In genomic region chr19:15107056-15108010, GRCh38 we compare ENCODE assay signal across 8 cellular contexts. TPM values are rescaled to one million over a fixed set of nuclear protein-coding genes. Genes with fewer than 3 reads are reported as not detected.
DNase-seq lines count a peak whose midpoint lies in the region; ATAC-seq and TF ChIP-seq lines count a peak whose summit lies in the region.

A gene with protein sequence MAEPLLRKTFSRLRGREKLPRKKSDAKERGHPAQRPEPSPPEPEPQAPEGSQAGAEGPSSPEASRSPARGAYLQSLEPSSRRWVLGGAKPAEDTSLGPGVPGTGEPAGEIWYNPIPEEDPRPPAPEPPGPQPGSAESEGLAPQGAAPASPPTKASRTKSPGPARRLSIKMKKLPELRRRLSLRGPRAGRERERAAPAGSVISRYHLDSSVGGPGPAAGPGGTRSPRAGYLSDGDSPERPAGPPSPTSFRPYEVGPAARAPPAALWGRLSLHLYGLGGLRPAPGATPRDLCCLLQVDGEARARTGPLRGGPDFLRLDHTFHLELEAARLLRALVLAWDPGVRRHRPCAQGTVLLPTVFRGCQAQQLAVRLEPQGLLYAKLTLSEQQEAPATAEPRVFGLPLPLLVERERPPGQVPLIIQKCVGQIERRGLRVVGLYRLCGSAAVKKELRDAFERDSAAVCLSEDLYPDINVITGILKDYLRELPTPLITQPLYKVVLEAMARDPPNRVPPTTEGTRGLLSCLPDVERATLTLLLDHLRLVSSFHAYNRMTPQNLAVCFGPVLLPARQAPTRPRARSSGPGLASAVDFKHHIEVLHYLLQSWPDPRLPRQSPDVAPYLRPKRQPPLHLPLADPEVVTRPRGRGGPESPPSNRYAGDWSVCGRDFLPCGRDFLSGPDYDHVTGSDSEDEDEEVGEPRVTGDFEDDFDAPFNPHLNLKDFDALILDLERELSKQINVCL (plus strand): TSS chr19:15107401. CDS start chr19:15107434, 33 bp downstream.

- ATAC-seq in right cardiac atrium = peak; percentile 74 to 76

- no peaks in the 10 kb centered on the region for H3K4me1 ChIP-seq in right cardiac atrium (ENCODE audit: control insufficient read depth, insufficient read depth, low read length)

- H3K9me3 ChIP-seq in right cardiac atrium (ENCODE audit: control insufficient read depth, low read length) = no peaks in the 10 kb centered on the region

- H3K27ac ChIP-seq in adipose tissue (ENCODE audit: low read depth, low read length) (peak within 1 kb of the TSS; percentile 53), right cardiac atrium (ENCODE audit: low read length) (peak within 1 kb of the TSS; percentile 88)

- no peak for TF ChIP-seq POLR2A in erythroblast (IDR thresholded peaks at IDR 0.05; ENCODE audit: low read length)

- DNase-seq in activated CD4-positive, alpha-beta T cell treated with anti-CD3 and anti-CD28 coated beads for 48 hours = peak; percentile 61
- no peak for DNase-seq in activated CD4-positive, alpha-beta T cell treated with anti-CD3 and anti-CD28 coated beads, Interleukin-2, amount 50 U/mL, for 1 hour
- peak; percentile 64 to 87 (median 83) for DNase-seq in right cardiac atrium
- DNase-seq in retina = peak; percentile 59
- no peak for DNase-seq in NCI-H1436 (lab: John Stamatoyannopoulos, UW)
- DNase-seq in NCI-H2171 treated with DMSO at 0.1 percent for 48 hours (lab: John Stamatoyannopoulos, UW) = no peak
- DNase-seq in erythroblast (lab: John Stamatoyannopoulos, UW) = no peak

- intact Hi-C loops in right cardiac atrium (cut with DNase I) = no loop called here

- no peaks in the 10 kb centered on the region for H3K27me3 ChIP-seq in right cardiac atrium (ENCODE audit: control insufficient read depth, insufficient read depth)

- 1 to 4% (median 2%) methylated on average over 67 to 73 of the region's 78 CpGs for WGBS in adipose tissue, 3 donors
- WGBS in right cardiac atrium = under 1% methylated on average over 73 of the region's 78 CpGs

- H3K4me3 ChIP-seq in right cardiac atrium (ENCODE audit: low read length) = peak within 1 kb of the TSS; percentile 82

RNA-seq across cellular contexts. Expression of the gene that starts here (rescaled TPM):
- 10 to 100 TPM in 2 of 3 donors, 1 to 10 TPM in 1; 3.6 to 17.7 (median 16.2) TPM for polyA plus RNA-seq in adipose tissue
- 10 to 100 TPM; 15.2 to 20.9 (median 16.5) TPM for total RNA-seq in right cardiac atrium
- 11.3 TPM for polyA plus RNA-seq in right cardiac atrium

Comparison
In these comparisons a context has a peak if more than half of its experiments do, and no peak if none do; other contexts are left out.
1. DNase-seq: peak in activated CD4-positive, alpha-beta T cell treated with anti-CD3 and anti-CD28 coated beads for 48 hours (single experiment), right cardiac atrium (3 of 3) and retina (single experiment); none in activated CD4-positive, alpha-beta T cell treated with anti-CD3 and anti-CD28 coated beads, Interleukin-2, amount 50 U/mL, for 1 hour (single experiment), NCI-H1436 (single experiment), NCI-H2171 treated with DMSO at 0.1 percent for 48 hours (single experiment) and erythroblast (0 of 2).